Comparison of ENCODE assay signal across 15 cellular contexts in the genomic region with DNA sequence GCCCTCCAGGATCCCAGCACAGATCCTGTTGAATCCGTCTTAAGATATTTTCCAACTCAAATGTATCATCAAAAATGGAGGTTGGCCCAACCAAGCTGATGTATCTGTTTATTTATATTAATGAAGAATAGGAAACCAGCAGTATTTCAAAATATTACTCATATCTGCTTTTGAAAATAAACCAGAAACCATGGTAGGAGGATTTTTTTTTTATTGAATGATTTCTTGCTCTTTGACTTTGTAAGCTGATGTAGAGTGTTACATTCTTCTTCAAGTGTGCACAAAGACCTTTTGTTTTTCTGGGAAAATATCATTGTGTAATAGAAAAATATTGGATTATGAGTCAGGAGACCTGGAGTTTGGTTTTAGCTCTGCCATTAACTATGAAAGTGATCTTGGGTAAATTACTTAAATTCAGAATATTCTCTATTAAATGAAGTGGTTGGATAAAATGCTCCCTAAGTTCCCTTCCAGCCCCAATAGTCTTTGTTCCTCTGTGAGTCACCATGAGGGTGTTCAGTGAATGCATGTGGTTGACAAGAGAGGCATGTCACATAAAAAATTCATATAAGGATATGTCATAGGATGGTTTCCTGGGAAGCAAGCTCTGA.
A peak's percentile ranks its signal among the peaks of the same experiment; 100 is the strongest.
DNase-seq lines count a peak whose midpoint lies in the region; ATAC-seq, FAIRE-seq and TF ChIP-seq lines count a peak whose summit lies in the region.
"Had no signal": no experiment of that assay in that cellular context is flagged by ENCODE, and none has a peak within 500 bp of the region (broad histone marks: within the 10 kb centered on the region; RNA-seq: fewer than 3 reads in every experiment).

No MANE protein-coding gene starts in this region.

- peaks cover 3% of the 10 kb centered on the region for H3K36me3 Mint-ChIP-seq in osteocyte (ENCODE audit: unreplicated experiment)
- H3K36me3 Mint-ChIP-seq: CD4-positive, alpha-beta memory T cell had no signal

- H2AK5ac ChIP-seq in mesendoderm (ENCODE audit: low read length), result no peak overlapping the region

- FAIRE-seq in RCC 7860 (lab: Jason Lieb, UNC), result no peak

- H3K9ac ChIP-seq in mesendoderm (ENCODE audit: low read length), result no peak overlapping the region

- no peak overlapping the region for H2BK120ac ChIP-seq in mesendoderm (ENCODE audit: low read depth, low read length)

- H4K8ac ChIP-seq in mesendoderm (ENCODE audit: low read depth, low read length), result no peak overlapping the region

- H3K4me3 ChIP-seq in epithelial cell of esophagus (ENCODE audit: low read length) (no peak overlapping the region), mesendoderm (ENCODE audit: low read length) (no peak overlapping the region)
- H3K4me3 ChIP-seq: body of pancreas, mucosa of descending colon had no signal

- no peaks in the 10 kb centered on the region for H3K27me3 ChIP-seq in mesendoderm (ENCODE audit: insufficient read depth, low read length, poor library complexity)
- H3K27me3 ChIP-seq: body of pancreas had no signal

- no peaks in the 10 kb centered on the region for H3K79me1 ChIP-seq in mesendoderm (ENCODE audit: low read length)

- no peaks in the 10 kb centered on the region for H3K27me3 Mint-ChIP-seq in osteocyte (ENCODE audit: unreplicated experiment)

- H3K4ac ChIP-seq in mesendoderm (ENCODE audit: low read depth, low read length), result no peak overlapping the region

- no peak overlapping the region for H3K18ac ChIP-seq in mesendoderm (ENCODE audit: low read length)

- peaks cover 58% of the 10 kb centered on the region for H3K4me1 Mint-ChIP-seq in osteocyte (ENCODE audit: unreplicated experiment)
- H3K4me1 Mint-ChIP-seq: CD4-positive, alpha-beta memory T cell had no signal

- DNase-seq in Daoy (ENCODE audit: low read depth) (peak; percentile 77), RCC 7860 (ENCODE audit: low spot score) (peak; percentile 27), epithelial cell of esophagus (ENCODE audit: low read depth) (peak; percentile 2), osteocyte (ENCODE audit: extremely low spot score, unreplicated experiment) (no peak), mesendoderm (no peak), germinal center (ENCODE audit: low spot score) (no peak), NCI-H774 (lab: John Stamatoyannopoulos, UW) (no peak)
- DNase-seq: activated T-cell treated with anti-CD3 and anti-CD28 coated beads, Interleukin-2, amount 50 U/mL, for 48 hours; body of pancreas; CD4-positive, alpha-beta memory T cell; mucosa of descending colon; NCI-H2171 treated with DMSO at 0.1 percent for 48 hours; retina; substantia nigra had no signal

- no peak overlapping the region for H2BK5ac ChIP-seq in mesendoderm (ENCODE audit: low read length)

- no peak overlapping the region for H3K4me3 Mint-ChIP-seq in osteocyte (ENCODE audit: unreplicated experiment)
- H3K4me3 Mint-ChIP-seq: CD4-positive, alpha-beta memory T cell had no signal

- H3K27ac ChIP-seq in mesendoderm (ENCODE audit: low read depth, low read length), result no peak overlapping the region
- H3K27ac ChIP-seq: body of pancreas had no signal

- peaks cover 4% of the 10 kb centered on the region for H3K9me3 Mint-ChIP-seq in osteocyte (ENCODE audit: unreplicated experiment)
- H3K9me3 Mint-ChIP-seq: CD4-positive, alpha-beta memory T cell had no signal

- H3K4me1 ChIP-seq in mesendoderm (ENCODE audit: control insufficient read depth, low read depth, low read length), result peaks cover 15% of the 10 kb centered on the region
- H3K4me1 ChIP-seq: body of pancreas had no signal

- H3K36me3 ChIP-seq in mesendoderm (ENCODE audit: control insufficient read depth, insufficient read depth, low read length), result no peaks in the 10 kb centered on the region

- TF ChIP-seq CTCF in epithelial cell of esophagus (IDR thresholded peaks at IDR 0.05; ENCODE audit: insufficient read depth, low read depth, low read length, missing control alignments) (no peak), osteocyte (IDR thresholded peaks at IDR 0.05) (no peak)

- no CpG with 5 or more reads among the region's 1 CpG for WGBS in mesendoderm (ENCODE audit: extremely low coverage, insufficient coverage, low lambda C conversion rate)

- H3K4me2 ChIP-seq in mesendoderm (ENCODE audit: low read length), result no peak overlapping the region

- H2BK15ac ChIP-seq in mesendoderm (replicated peaks; ENCODE audit: low read depth), result no peak overlapping the region

- ATAC-seq in GM18502 (IDR thresholded peaks at IDR 0.05; ENCODE audit: poor library complexity, unreplicated experiment), result no peak
- ATAC-seq: body of pancreas, mucosa of descending colon had no signal

- H4K5ac ChIP-seq in mesendoderm (ENCODE audit: low read length), result no peak overlapping the region

- H3K56ac ChIP-seq in mesendoderm (ENCODE audit: low read length), result no peak overlapping the region

- H3K23ac ChIP-seq in mesendoderm (ENCODE audit: low read length), result no peak overlapping the region

- H3K27ac Mint-ChIP-seq in osteocyte (ENCODE audit: unreplicated experiment), result peak overlapping the region; percentile 97
- H3K27ac Mint-ChIP-seq: CD4-positive, alpha-beta memory T cell had no signal

- no peaks in the 10 kb centered on the region for H3K79me2 ChIP-seq in mesendoderm (ENCODE audit: control insufficient read depth, insufficient read depth, low read length)

Comparison
In these comparisons a context has a peak if more than half of its experiments do, and no peak if none do; other contexts are left out.
1. DNase-seq: peak in Daoy (single experiment), RCC 7860 (single experiment) and epithelial cell of esophagus (single experiment); none in osteocyte (single experiment), mesendoderm (single experiment), germinal center (single experiment) and NCI-H774 (single experiment).